Comparison of ENCODE assay signal across 16 cellular contexts in the genomic region with DNA sequence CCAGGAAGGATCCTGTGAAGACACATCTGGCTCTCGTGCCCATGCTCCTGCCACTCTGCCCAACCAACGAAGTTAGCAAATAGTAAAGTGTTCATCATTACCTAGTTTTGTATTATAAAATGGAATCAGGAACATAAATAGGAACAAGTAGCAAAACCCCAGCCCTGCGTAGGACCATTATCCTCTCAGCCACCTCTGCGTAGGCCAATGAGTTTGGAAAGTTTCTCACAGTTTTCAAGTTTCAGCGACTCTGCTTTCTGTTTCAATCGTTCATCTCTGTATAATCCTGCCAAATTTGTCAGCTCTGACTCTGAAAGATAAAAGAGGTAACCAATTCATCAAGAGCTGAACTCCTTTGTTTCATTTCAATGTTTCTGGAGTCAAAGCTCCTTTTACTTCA. TPM values are rescaled to one million over a fixed set of nuclear protein-coding genes. Genes with fewer than 3 reads are reported as not detected.
DNase-seq lines count a peak whose midpoint lies in the region; ATAC-seq, FAIRE-seq and TF ChIP-seq lines count a peak whose summit lies in the region.
"Had no signal": no experiment of that assay in that cellular context is flagged by ENCODE, and none has a peak within 500 bp of the region (broad histone marks: within the 10 kb centered on the region; RNA-seq: fewer than 3 reads in every experiment).

No MANE protein-coding gene starts in this region.

- H3K36me3 ChIP-seq in breast epithelium (no peaks in the 10 kb centered on the region), stomach (peaks cover 0 to 36% (median 23%) of the 10 kb centered on the region in 4 donors), ovary (no peaks in the 10 kb centered on the region)

- POLR2A ChIA-PET in MCF 10A (lab: Yijun Ruan, JAX), result interaction anchor here (0.6 to 3.4 kb wide), 2 partner anchors 10 to 295 kb away, joined by 3 to 16 read pairs; a partner anchor contains a TSS

- no peak for TF ChIP-seq POLR2A in breast epithelium (IDR thresholded peaks at IDR 0.05)
- no peak for TF ChIP-seq POLR2A in stomach (IDR thresholded peaks at IDR 0.05)
- TF ChIP-seq POLR2A in ovary (IDR thresholded peaks at IDR 0.05), result no peak

- H3K4me1 ChIP-seq in breast epithelium (peaks cover 4 to 12% of the 10 kb centered on the region in 2 donors), stomach (peaks cover 5 to 62% (median 29%) of the 10 kb centered on the region in 4 donors), ovary (ENCODE audit: insufficient read depth) (peaks cover 5% of the 10 kb centered on the region)

- intact Hi-C loops in breast epithelium (cut with DNase I; ENCODE audit: low total_unique reads), result loop anchor here (2.0 kb wide), 1 partner anchor 73 kb away; no protein-coding TSS in a partner anchor
- intact Hi-C loops in MCF 10A (cut with micrococcal nuclease), result no loop called here
- intact Hi-C loops in stomach (cut with DNase I; ENCODE audit: low total_unique reads), result no loop called here
- intact Hi-C loops in ovary (cut with DNase I), result no loop called here

- TF ChIP-seq EP300 in stomach (IDR thresholded peaks at IDR 0.05) (no peak), ovary (IDR thresholded peaks at IDR 0.05) (no peak)

- H3K27ac ChIP-seq in breast epithelium (peak overlapping the region; percentile 38 to 77), stomach (peak overlapping the region in 3 of 5 donors; percentile 52 to 68 (median 58)), ovary (no peak overlapping the region)
- H3K27ac ChIP-seq: GM23248 had no signal

- H3K27ac Mint-ChIP-seq in MCF 10A (ENCODE audit: low read depth, unreplicated experiment), result no peak overlapping the region
- peak overlapping the region in 4 of 5 experiments; percentile 42 to 94 (median 94) for H3K27ac Mint-ChIP-seq in brain
- no peak overlapping the region for H3K27ac Mint-ChIP-seq in chondrocyte (ENCODE audit: unreplicated experiment)
- H3K27ac Mint-ChIP-seq: dendritic cell treated with granulocyte-macrophage colony-stimulating factor and Interleukin-4, amounts not matched to agents 40 ng/mL and 50 ng/mL, for 4 days had no signal

- no peaks in the 10 kb centered on the region for H3K27me3 Mint-ChIP-seq in MCF 10A (ENCODE audit: insufficient read depth, unreplicated experiment)
- no peaks in the 10 kb centered on the region for H3K27me3 Mint-ChIP-seq in brain
- H3K27me3 Mint-ChIP-seq in chondrocyte (ENCODE audit: low read depth), result no peaks in the 10 kb centered on the region
- H3K27me3 Mint-ChIP-seq: dendritic cell treated with granulocyte-macrophage colony-stimulating factor and Interleukin-4, amounts not matched to agents 40 ng/mL and 50 ng/mL, for 4 days had no signal

- 81 to 87% (median 86%) methylated on average over 6 of the region's 6 CpGs for WGBS in stomach, 5 donors
- WGBS in ovary, 3 donors, result 81 to 85% (median 82%) methylated on average over 6 of the region's 6 CpGs

- no peak for TF ChIP-seq CTCF in breast epithelium (IDR thresholded peaks at IDR 0.05)
- no peak for TF ChIP-seq CTCF in MCF 10A (IDR thresholded peaks at IDR 0.05; ENCODE audit: unreplicated experiment)
- TF ChIP-seq CTCF in brain (conservative IDR thresholded peaks at IDR 0.05), result no peak
- no peak for TF ChIP-seq CTCF in stomach (IDR thresholded peaks at IDR 0.05)
- no peak for TF ChIP-seq CTCF in D721Med (IDR thresholded peaks at IDR 0.05; ENCODE audit: insufficient read depth, missing control alignments)
- no peak for TF ChIP-seq CTCF in chondrocyte (IDR thresholded peaks at IDR 0.05)
- TF ChIP-seq CTCF in ovary (IDR thresholded peaks at IDR 0.05), result no peak

- DNase-seq in breast epithelium (ENCODE audit: low spot score in 2 of 2), result no peak
- no peak for DNase-seq in MCF 10A (ENCODE audit: unreplicated experiment)
- no peak for DNase-seq in stomach
- DNase-seq in D721Med (ENCODE audit: insufficient read length, low spot score), result no peak
- no peak for DNase-seq in chondrocyte (ENCODE audit: low spot score)
- DNase-seq in ovary, result no peak
- DNase-seq: AML-193, GM23248, NCI-H1092, NCI-H510A had no signal

- no peaks in the 10 kb centered on the region for H3K27me3 ChIP-seq in breast epithelium
- no peaks in the 10 kb centered on the region for H3K27me3 ChIP-seq in stomach
- no peaks in the 10 kb centered on the region for H3K27me3 ChIP-seq in ovary

- ATAC-seq in HG02870 (IDR thresholded peaks at IDR 0.05; ENCODE audit: unreplicated experiment), result peak; percentile 65

- H3K4me3 ChIP-seq in breast epithelium (no peak overlapping the region), stomach (no peak overlapping the region), ovary (no peak overlapping the region)
- H3K4me3 ChIP-seq: GM23248, smooth muscle cell had no signal

- no peak overlapping the region for H3K4me3 Mint-ChIP-seq in MCF 10A (ENCODE audit: unreplicated experiment)
- no peak overlapping the region for H3K4me3 Mint-ChIP-seq in brain
- H3K4me3 Mint-ChIP-seq in chondrocyte (ENCODE audit: unreplicated experiment), result no peak overlapping the region
- H3K4me3 Mint-ChIP-seq: dendritic cell treated with granulocyte-macrophage colony-stimulating factor and Interleukin-4, amounts not matched to agents 40 ng/mL and 50 ng/mL, for 4 days had no signal

- CTCF ChIA-PET in MCF 10A (lab: Yijun Ruan, JAX), result interaction anchor here (0.6 to 11.5 kb wide), 3 partner anchors 8 to 166 kb away, joined by 3 to 111 read pairs (median 5); no protein-coding TSS in a partner anchor

- no peaks in the 10 kb centered on the region for H3K4me1 Mint-ChIP-seq in MCF 10A (ENCODE audit: insufficient read depth, unreplicated experiment)
- peaks cover 46% of the 10 kb centered on the region for H3K4me1 Mint-ChIP-seq in brain
- peaks cover 8% of the 10 kb centered on the region for H3K4me1 Mint-ChIP-seq in chondrocyte (ENCODE audit: low read depth)

- no peaks in the 10 kb centered on the region for H3K9me3 ChIP-seq in breast epithelium
- H3K9me3 ChIP-seq in stomach, result no peaks in the 10 kb centered on the region
- H3K9me3 ChIP-seq in ovary, result no peaks in the 10 kb centered on the region

- no peak for FAIRE-seq in D721Med (lab: Jason Lieb, UNC)

- H3K9me3 Mint-ChIP-seq in MCF 10A (ENCODE audit: unreplicated experiment) (no peaks in the 10 kb centered on the region), brain (no peaks in the 10 kb centered on the region), chondrocyte (ENCODE audit: low read depth) (no peaks in the 10 kb centered on the region)
- H3K9me3 Mint-ChIP-seq: dendritic cell treated with granulocyte-macrophage colony-stimulating factor and Interleukin-4, amounts not matched to agents 40 ng/mL and 50 ng/mL, for 4 days had no signal

- BruUV-seq in MCF 10A (replicated peaks; lab: Mats Ljungman, UMichigan), result no TSS peak

- H3K36me3 Mint-ChIP-seq in MCF 10A (ENCODE audit: insufficient read depth, unreplicated experiment), result peaks cover 6% of the 10 kb centered on the region
- peaks cover 30% of the 10 kb centered on the region for H3K36me3 Mint-ChIP-seq in brain
- H3K36me3 Mint-ChIP-seq in chondrocyte (ENCODE audit: low read depth), result peaks cover 10% of the 10 kb centered on the region

RNA-seq across cellular contexts. Expression of a gene that starts 10.1 kb away (rescaled TPM):
- total RNA-seq in breast epithelium (1 to 10 TPM in 2 of 3 donors, under 1 TPM in 1; 0.98 to 2.4 (median 2.2) TPM), MCF 10A (2022) (9.8 and 11.6 TPM in 2 replicates), stomach (1 to 10 TPM in 1 of 5 donors, under 1 TPM in 1, not detected in 3; 0.92 to 3.6 TPM), chondrocyte (2.7 to 3.7 TPM (median 3.7 TPM) in 3 replicates), ovary (1 to 10 TPM; 2.1 to 4.7 (median 3.3) TPM)
- polyA plus RNA-seq in brain (ENCODE audit: insufficient read depth, low read depth, low replicate concordance) (7.0 TPM), stomach (10 to 100 TPM in 1 of 3 donors, 1 to 10 TPM in 2; 5.4 to 10.1 (median 8.6) TPM), ovary (1 to 10 TPM; 6.5 to 6.7 TPM)

RNA-seq across cellular contexts. Expression of a gene that starts 19.1 kb away (rescaled TPM):
- total RNA-seq in breast epithelium (1 to 10 TPM in 1 of 3 donors, under 1 TPM in 2; 0.32 to 1.3 (median 0.73) TPM), MCF 10A (2022) (2.3 and 3.1 TPM in 2 replicates), stomach (under 1 TPM in 2 of 5 donors, not detected in 3; 0.73 to 0.89 TPM), chondrocyte (0.97 to 2.4 TPM (median 2.3 TPM) in 3 replicates), ovary (1 to 10 TPM in 4 of 7 donors, under 1 TPM in 3; 0.60 to 2.0 (median 1.0) TPM)
- polyA plus RNA-seq in brain (ENCODE audit: insufficient read depth, low read depth, low replicate concordance) (1.7 TPM), stomach (under 1 TPM; 0.55 to 0.76 (median 0.56) TPM), ovary (1 to 10 TPM in 1 of 2 donors, under 1 TPM in 1; 0.65 to 1.0 TPM)

RNA-seq across cellular contexts. Expression of a gene that starts 24.2 kb away (rescaled TPM):
- 10 to 100 TPM in 1 of 3 donors, 1 to 10 TPM in 1, not detected in 1; 8.6 to 35.4 TPM for total RNA-seq in breast epithelium
- not detected in 2 replicates for total RNA-seq in MCF 10A (2022)
- not detected for polyA plus RNA-seq in brain (ENCODE audit: insufficient read depth, low read depth, low replicate concordance)
- total RNA-seq in stomach, result 10 to 100 TPM in 1 of 5 donors, 1 to 10 TPM in 3, not detected in 1; 1.1 to 15.8 (median 1.5) TPM
- 10 to 100 TPM in 2 of 3 donors, 1 to 10 TPM in 1; 7.6 to 14.1 (median 11.1) TPM for polyA plus RNA-seq in stomach
- total RNA-seq in chondrocyte, result not detected in 3 replicates
- total RNA-seq in ovary, result 1 to 10 TPM in 3 of 7 donors, under 1 TPM in 3, not detected in 1; 0.50 to 1.8 (median 1.2) TPM
- 1 to 10 TPM in 1 of 2 donors, under 1 TPM in 1; 0.91 to 1.7 TPM for polyA plus RNA-seq in ovary
- total RNA-seq: GM23248, RPMI7951, smooth muscle cell had no signal
- polyA plus RNA-seq: GM23248 had no signal

RNA-seq across cellular contexts. Expression of a gene that starts 25.4 kb away (rescaled TPM):
- 1 to 10 TPM; 5.4 to 9.5 (median 7.6) TPM for total RNA-seq in breast epithelium
- total RNA-seq in MCF 10A (2022), result 14.1 and 15.1 TPM in 2 replicates
- polyA plus RNA-seq in brain (ENCODE audit: insufficient read depth, low read depth, low replicate concordance), result 31.0 TPM
- 10 to 100 TPM in 1 of 5 donors, 1 to 10 TPM in 1, under 1 TPM in 2, not detected in 1; under 0.01 to 12.1 (median 1.6) TPM for total RNA-seq in stomach
- 1 to 10 TPM; 1.8 to 4.1 (median 2.7) TPM for polyA plus RNA-seq in stomach
- total RNA-seq in chondrocyte, result 17.4 to 27.0 TPM (median 25.6 TPM) in 3 replicates
- 10 to 100 TPM in 6 of 7 donors, 1 to 10 TPM in 1; 5.2 to 31.0 (median 22.4) TPM for total RNA-seq in ovary
- 10 to 100 TPM; 11.1 to 35.6 TPM for polyA plus RNA-seq in ovary

RNA-seq across cellular contexts. Expression of a gene that starts 30.9 kb away (rescaled TPM):
- total RNA-seq in breast epithelium (1 to 10 TPM in 1 of 3 donors, under 1 TPM in 1, not detected in 1; 0.33 to 1.0 TPM), MCF 10A (2022) (not detected in 2 replicates), stomach (under 1 TPM in 1 of 5 donors, not detected in 4; 0.37 TPM), chondrocyte (not detected in 3 replicates), ovary (10 to 100 TPM in 1 of 7 donors, 1 to 10 TPM in 3, under 1 TPM in 1, not detected in 2; 0.10 to 14.5 (median 1.2) TPM)
- polyA plus RNA-seq in brain (ENCODE audit: insufficient read depth, low read depth, low replicate concordance) (not detected), stomach (not detected), ovary (under 1 TPM in 1 of 2 donors, not detected in 1; 0.05 TPM)
- total RNA-seq: GM23248, myocyte, RPMI7951, smooth muscle cell had no signal

Comparison
In these comparisons a context has a peak if more than half of its experiments do, and no peak if none do; other contexts are left out.
1. H3K27ac ChIP-seq: peak in breast epithelium (2 of 2) and stomach (3 of 5); none in ovary (0 of 2).
2. H3K27ac Mint-ChIP-seq: peak in brain (4 of 5); none in MCF 10A (single experiment) and chondrocyte (single experiment).